Comparison of ENCODE assay signal across 15 cellular contexts in the genomic region with DNA sequence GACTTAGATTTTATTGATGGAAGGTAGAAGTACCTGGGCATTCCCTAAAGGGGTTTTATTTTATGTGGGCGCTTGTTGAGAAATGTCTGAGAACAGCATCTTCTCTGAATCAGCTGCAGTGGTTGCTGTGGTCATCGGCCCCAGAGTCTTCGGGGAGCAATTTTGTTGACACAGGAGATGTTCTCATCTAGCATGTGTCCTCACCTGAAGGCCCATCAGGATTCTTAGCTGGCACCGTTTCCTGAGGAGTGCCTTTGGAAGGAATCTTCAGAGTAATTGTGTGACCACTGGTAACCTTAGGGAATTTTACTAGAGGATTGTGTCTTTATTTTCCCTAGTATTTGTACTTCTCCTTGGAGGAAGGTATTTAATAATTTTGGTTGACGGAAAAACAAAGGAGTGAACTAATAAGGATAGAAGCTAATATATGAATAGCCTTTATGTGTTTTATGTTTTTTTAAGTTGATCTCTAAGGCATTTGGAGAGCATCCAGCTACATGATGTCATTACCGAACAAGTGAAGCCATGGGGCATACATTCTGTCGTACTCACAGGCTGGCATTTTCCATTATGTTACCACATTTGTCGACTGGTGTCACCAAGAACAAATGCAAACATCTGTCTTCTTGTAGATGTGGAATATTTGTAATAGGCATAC. TPM values are rescaled to one million over a fixed set of nuclear protein-coding genes. Genes with fewer than 3 reads are reported as not detected.
A peak's percentile ranks its signal among the peaks of the same experiment; 100 is the strongest.
DNase-seq lines count a peak whose midpoint lies in the region; ATAC-seq and TF ChIP-seq lines count a peak whose summit lies in the region.
"Had no signal": no experiment of that assay in that cellular context is flagged by ENCODE, and none has a peak within 500 bp of the region (broad histone marks: within the 10 kb centered on the region; RNA-seq: fewer than 3 reads in every experiment).

No MANE protein-coding gene starts in this region.

- intact Hi-C loops in gastrocnemius medialis (cut with DNase I; ENCODE audit: low total_unique reads): no loop called here

- TF ChIP-seq POLR2A in gastrocnemius medialis (IDR thresholded peaks at IDR 0.05): no peak

- peaks cover 20 to 22% of the 10 kb centered on the region in 2 donors for H3K4me1 ChIP-seq in gastrocnemius medialis
- H3K4me1 ChIP-seq: tibial nerve had no signal

- no peaks in the 10 kb centered on the region for H3K9me3 ChIP-seq in gastrocnemius medialis

- DNase-seq in Caki2 (ENCODE audit: low read depth): peak; percentile 29
- peak; percentile 21 for DNase-seq in NCI-H2029 treated with DMSO at 0.1 percent for 48 hours (lab: John Stamatoyannopoulos, UW)
- DNase-seq in cardiac fibroblast (ENCODE audit: low read depth in 2 of 2): peak; percentile 25 to 60
- peak; percentile 49 for DNase-seq in globus pallidus (ENCODE audit: low spot score)
- no peak for DNase-seq in gastrocnemius medialis
- no peak for DNase-seq in NCI-H1930 (lab: John Stamatoyannopoulos, UW)
- DNase-seq: activated CD8-positive, alpha-beta memory T cell treated with anti-CD3 and anti-CD28 coated beads for 24 hours; KBM-7; NCI-H1417; NCI-H510A treated with DMSO at 0.1 percent for 48 hours; WERI-Rb-1 had no signal

- no peak overlapping the region for H3K27ac ChIP-seq in gastrocnemius medialis
- H3K27ac ChIP-seq: tibial nerve, WERI-Rb-1 had no signal

- H3K27me3 ChIP-seq in gastrocnemius medialis: no peaks in the 10 kb centered on the region
- H3K27me3 ChIP-seq: tibial nerve had no signal

- TF ChIP-seq CTCF in cardiac fibroblast (IDR thresholded peaks at IDR 0.05; ENCODE audit: low read depth, low read length) (no peak), gastrocnemius medialis (IDR thresholded peaks at IDR 0.05 in 4 of 5, conservative IDR thresholded peaks at IDR 0.05 in 1 of 5) (no peak)

- ATAC-seq in gastrocnemius medialis (no peak), HG03565 (IDR thresholded peaks at IDR 0.05; ENCODE audit: unreplicated experiment) (no peak), HG02642 (IDR thresholded peaks at IDR 0.05; ENCODE audit: poor library complexity, unreplicated experiment) (no peak)
- ATAC-seq: GM23338 had no signal

- H3K4me3 ChIP-seq in cardiac fibroblast (replicated peaks in 1 of 2; ENCODE audit: low read depth in 2 of 2, low read length in 2 of 2): no peak overlapping the region
- no peak overlapping the region for H3K4me3 ChIP-seq in gastrocnemius medialis
- H3K4me3 ChIP-seq: GM23338, tibial nerve had no signal

- in situ Hi-C loops in Caki2 (cut with HindIII; ENCODE audit: low pct_unique_long_range_greater_than_20kb, low sequenced_read_pairs): no loop called here
- in situ Hi-C loops in gastrocnemius medialis (cut with MboI; ENCODE audit: low sequenced_read_pairs in 4 of 4): no loop called here

- no peaks in the 10 kb centered on the region for H3K36me3 ChIP-seq in gastrocnemius medialis
- H3K36me3 ChIP-seq: tibial nerve had no signal

RNA-seq across cellular contexts. Expression of gene TULP4, which starts 41.7 kb away (rescaled TPM):
- total RNA-seq in Caki2 (2014; rRNA removed; shearing (Covaris generic); ENCODE audit: low replicate concordance): 23.0 and 36.0 TPM in 2 replicates
- total RNA-seq in gastrocnemius medialis: 10 to 100 TPM; 59.8 to 99.2 (median 88.6) TPM

Comparison
In these comparisons a context has a peak if more than half of its experiments do, and no peak if none do; other contexts are left out.
1. DNase-seq: peak in Caki2 (single experiment), NCI-H2029 treated with DMSO at 0.1 percent for 48 hours (single experiment), cardiac fibroblast (2 of 2) and globus pallidus (single experiment); none in gastrocnemius medialis (0 of 2) and NCI-H1930 (0 of 2).